Comparison of ENCODE assay signal across 1 cellular context in genomic region chr15:57553526-57553925, GRCh38.
TF ChIP-seq lines count a peak whose summit lies in the region.

No MANE protein-coding gene starts in this region.

TF ChIP-seq in IMR-90, 13 proteins besides CTCF, POLR2A, EP300 and RAD21 (continued from another document):
- TF ChIP-seq, protein P1, sequence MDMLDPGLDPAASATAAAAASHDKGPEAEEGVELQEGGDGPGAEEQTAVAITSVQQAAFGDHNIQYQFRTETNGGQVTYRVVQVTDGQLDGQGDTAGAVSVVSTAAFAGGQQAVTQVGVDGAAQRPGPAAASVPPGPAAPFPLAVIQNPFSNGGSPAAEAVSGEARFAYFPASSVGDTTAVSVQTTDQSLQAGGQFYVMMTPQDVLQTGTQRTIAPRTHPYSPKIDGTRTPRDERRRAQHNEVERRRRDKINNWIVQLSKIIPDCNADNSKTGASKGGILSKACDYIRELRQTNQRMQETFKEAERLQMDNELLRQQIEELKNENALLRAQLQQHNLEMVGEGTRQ (IDR thresholded peaks at IDR 0.05; ENCODE audit: low read depth, low read length), result no peak
- no peak for TF ChIP-seq CEBPB (IDR thresholded peaks at IDR 0.05; ENCODE audit: low read depth, low read length)
- no peak for TF ChIP-seq BHLHE40 (IDR thresholded peaks at IDR 0.05; ENCODE audit: low read depth, low read length)
- no peak for TF ChIP-seq MAFK (IDR thresholded peaks at IDR 0.05; ENCODE audit: low read depth, low read length)
- TF ChIP-seq SMC3 (IDR thresholded peaks at IDR 0.05; ENCODE audit: low read depth, low read length), result no peak
- no peak for TF ChIP-seq CHD1 (IDR thresholded peaks at IDR 0.05; ENCODE audit: low read depth, low read length)
- no peak for TF ChIP-seq MXI1 (IDR thresholded peaks at IDR 0.05; ENCODE audit: borderline replicate concordance, low read depth, low read length)
- no peak for TF ChIP-seq NFE2L2 (IDR thresholded peaks at IDR 0.05; ENCODE audit: low read depth, low read length)
